18 cellular contexts compared by ENCODE assay signal in genomic region chr4:23680616-23681518, GRCh38.
DNase-seq lines count a peak whose midpoint lies in the region; ATAC-seq and TF ChIP-seq lines count a peak whose summit lies in the region.
"Had no signal": no experiment of that assay in that cellular context is flagged by ENCODE, and none has a peak within 500 bp of the region (broad histone marks: within the 10 kb centered on the region; RNA-seq: fewer than 3 reads in every experiment).

No MANE protein-coding gene starts in this region.

- no peak overlapping the region for H3K4me2 ChIP-seq in OCI-LY3 (ENCODE audit: low read length)

- H3K27ac Mint-ChIP-seq in osteocyte (ENCODE audit: unreplicated experiment): no peak overlapping the region
- H3K27ac Mint-ChIP-seq: activated CD4-positive, alpha-beta T cell treated with anti-CD3 and anti-CD28 coated beads, Interleukin-2, amount 10 ng/mL, durations not matched to agents 24 days and 14 days; activated T-cell treated with anti-CD3 and anti-CD28 coated beads, Interleukin-2, amount 50 U/mL, for 72 hours; CD4-positive, CD25-positive, alpha-beta regulatory T cell; IgD-negative memory B cell; T-helper 2 cell treated with Interferon-gamma antibody and Interleukin-4, amounts not matched to agents 5 μg/mL and 100 μg/mL, for 36 hours had no signal

- ATAC-seq in activated T-cell treated with anti-CD3 and anti-CD28 coated beads, Interleukin-2, amount 50 U/mL, for 4 hours: no peak
- ATAC-seq: activated T-cell treated with anti-CD3 and anti-CD28 coated beads, Interleukin-2, amount 50 U/mL, for 72 hours; gastrocnemius medialis had no signal

- no peak overlapping the region for H3K4me3 ChIP-seq in OCI-LY3 (ENCODE audit: low read length)
- H3K4me3 ChIP-seq: gastrocnemius medialis, tibial nerve had no signal

- H4K20me1 ChIP-seq in OCI-LY3 (ENCODE audit: insufficient read depth, low read length): no peaks in the 10 kb centered on the region

- H3K4me3 Mint-ChIP-seq in osteocyte (ENCODE audit: unreplicated experiment): no peak overlapping the region
- no peak overlapping the region for H3K4me3 Mint-ChIP-seq in activated T-cell treated with anti-CD3 and anti-CD28 coated beads, Interleukin-2, amount 50 U/mL, for 4 hours
- H3K4me3 Mint-ChIP-seq: activated CD4-positive, alpha-beta T cell treated with anti-CD3 and anti-CD28 coated beads, Interleukin-2, amount 10 ng/mL, durations not matched to agents 24 days and 14 days; activated T-cell treated with anti-CD3 and anti-CD28 coated beads, Interleukin-2, amount 50 U/mL, for 72 hours; CD4-positive, CD25-positive, alpha-beta regulatory T cell; IgD-negative memory B cell; T-helper 2 cell treated with Interferon-gamma antibody and Interleukin-4, amounts not matched to agents 5 μg/mL and 100 μg/mL, for 36 hours had no signal

- no peak overlapping the region for H3K9ac ChIP-seq in OCI-LY3 (ENCODE audit: low read length)

- no peaks in the 10 kb centered on the region for H3K79me2 ChIP-seq in OCI-LY3 (ENCODE audit: low read length)

- no peaks in the 10 kb centered on the region for H3K9me3 Mint-ChIP-seq in osteocyte (ENCODE audit: unreplicated experiment)
- peaks cover 5% of the 10 kb centered on the region for H3K9me3 Mint-ChIP-seq in activated T-cell treated with anti-CD3 and anti-CD28 coated beads, Interleukin-2, amount 50 U/mL, for 4 hours
- H3K9me3 Mint-ChIP-seq: activated CD4-positive, alpha-beta T cell treated with anti-CD3 and anti-CD28 coated beads, Interleukin-2, amount 10 ng/mL, durations not matched to agents 24 days and 14 days; T-helper 2 cell treated with Interferon-gamma antibody and Interleukin-4, amounts not matched to agents 5 μg/mL and 100 μg/mL, for 36 hours had no signal

- H3K27ac ChIP-seq in C4-2B (no peak overlapping the region), OCI-LY3 (ENCODE audit: low read length) (no peak overlapping the region)
- H3K27ac ChIP-seq: gastrocnemius medialis, tibial nerve had no signal

- no peaks in the 10 kb centered on the region for H3K4me1 ChIP-seq in OCI-LY3 (ENCODE audit: low read length)
- H3K4me1 ChIP-seq: gastrocnemius medialis, tibial nerve had no signal

- H2AFZ ChIP-seq in OCI-LY3 (ENCODE audit: low read depth, low read length): no peak overlapping the region

- peaks cover 8% of the 10 kb centered on the region for H3K27me3 Mint-ChIP-seq in osteocyte (ENCODE audit: unreplicated experiment)
- no peaks in the 10 kb centered on the region for H3K27me3 Mint-ChIP-seq in activated T-cell treated with anti-CD3 and anti-CD28 coated beads, Interleukin-2, amount 50 U/mL, for 4 hours (ENCODE audit: low read depth)
- H3K27me3 Mint-ChIP-seq: activated CD4-positive, alpha-beta T cell treated with anti-CD3 and anti-CD28 coated beads, Interleukin-2, amount 10 ng/mL, durations not matched to agents 24 days and 14 days; CD4-positive, CD25-positive, alpha-beta regulatory T cell; IgD-negative memory B cell had no signal

- peak; percentile 8 for TF ChIP-seq CTCF in C4-2B (conservative IDR thresholded peaks at IDR 0.05)
- peak; percentile 37 for TF ChIP-seq CTCF in OCI-LY3 (IDR thresholded peaks at IDR 0.05; ENCODE audit: low read depth, low read length)
- TF ChIP-seq CTCF in osteocyte (IDR thresholded peaks at IDR 0.05): peak; percentile 55

- peak; percentile 2 for DNase-seq in fibroblast of gingiva (ENCODE audit: low read depth)
- no peak for DNase-seq in osteocyte (ENCODE audit: extremely low spot score, unreplicated experiment)
- no peak for DNase-seq in activated T-cell treated with anti-CD3 and anti-CD28 coated beads, Interleukin-2, amount 50 U/mL, for 4 hours
- no peak for DNase-seq in medulla oblongata (ENCODE audit: extremely low spot score)
- no peak for DNase-seq in NCI-H1694 (lab: John Stamatoyannopoulos, UW)
- no peak for DNase-seq in LoVo (ENCODE audit: low spot score)
- DNase-seq: activated CD4-positive, alpha-beta T cell treated with anti-CD3 and anti-CD28 coated beads, Interleukin-2, amount 10 ng/mL, durations not matched to agents 24 days and 14 days; activated T-cell treated with anti-CD3 and anti-CD28 coated beads, Interleukin-2, amount 50 U/mL, for 72 hours; CD4-positive, CD25-positive, alpha-beta regulatory T cell; gastrocnemius medialis; GDM1; NCI-H1436 treated with DMSO at 0.1 percent for 48 hours; NCI-H510A treated with DMSO at 0.1 percent for 48 hours had no signal

- no peaks in the 10 kb centered on the region for H3K36me3 Mint-ChIP-seq in osteocyte (ENCODE audit: unreplicated experiment)
- H3K36me3 Mint-ChIP-seq in activated T-cell treated with anti-CD3 and anti-CD28 coated beads, Interleukin-2, amount 50 U/mL, for 4 hours (ENCODE audit: insufficient read depth): no peaks in the 10 kb centered on the region
- H3K36me3 Mint-ChIP-seq: CD4-positive, CD25-positive, alpha-beta regulatory T cell had no signal

- H3K4me1 Mint-ChIP-seq in osteocyte (ENCODE audit: unreplicated experiment): peaks cover 4% of the 10 kb centered on the region
- no peaks in the 10 kb centered on the region for H3K4me1 Mint-ChIP-seq in activated T-cell treated with anti-CD3 and anti-CD28 coated beads, Interleukin-2, amount 50 U/mL, for 4 hours (ENCODE audit: low read depth)
- H3K4me1 Mint-ChIP-seq: activated CD4-positive, alpha-beta T cell treated with anti-CD3 and anti-CD28 coated beads, Interleukin-2, amount 10 ng/mL, durations not matched to agents 24 days and 14 days; CD4-positive, CD25-positive, alpha-beta regulatory T cell; IgD-negative memory B cell had no signal

- H3K36me3 ChIP-seq in OCI-LY3 (replicated peaks; ENCODE audit: low read depth, low read length): no peaks in the 10 kb centered on the region
- H3K36me3 ChIP-seq: gastrocnemius medialis, tibial nerve had no signal

- H3K9me3 ChIP-seq in OCI-LY3 (ENCODE audit: insufficient read depth, low read length): no peaks in the 10 kb centered on the region
- H3K9me3 ChIP-seq: gastrocnemius medialis, tibial nerve had no signal

- no peaks in the 10 kb centered on the region for H3K27me3 ChIP-seq in OCI-LY3 (ENCODE audit: low read depth, low read length)
- H3K27me3 ChIP-seq: gastrocnemius medialis, tibial nerve had no signal
